In genomic region chr12:55762646-55763045, GRCh38 we compare ENCODE assay signal across 24 cellular contexts.
"Had no signal": no experiment of that assay in that cellular context is flagged by ENCODE, and none has a peak within 500 bp of the region (broad histone marks: within the 10 kb centered on the region; RNA-seq: fewer than 3 reads in every experiment).

No MANE protein-coding gene starts in this region.

- DNase-seq: activated CD4-positive, alpha-beta T cell treated with anti-CD3 and anti-CD28 coated beads for 48 hours; activated CD4-positive, alpha-beta T cell treated with anti-CD3 and anti-CD28 coated beads, Interleukin-2, amount 50 U/mL, for 4 hours; activated CD4-positive, CD25-positive, alpha-beta regulatory T cell treated with anti-CD3 and anti-CD28 coated beads, Interleukin-2, amount 50 U/mL, for 72 hours; activated CD8-positive, alpha-beta memory T cell treated with anti-CD3 and anti-CD28 coated beads, Interleukin-2, amount 50 U/mL, for 48 hours; activated CD8-positive, alpha-beta T cell treated with anti-CD3 and anti-CD28 coated beads, Interleukin-2, amount 10 ng/mL, durations not matched to agents 7 days and 5 days; activated effector memory CD4-positive, alpha-beta T cell treated with Interleukin-2 at 50 U/mL for 16 hours; activated naive CD4-positive, alpha-beta T cell treated with Interleukin-2 at 50 U/mL for 16 hours; activated naive CD8-positive, alpha-beta T cell treated with anti-CD3 and anti-CD28 coated beads, Interleukin-2, amount 50 U/mL, for 24 hours; activated T-cell treated with anti-CD3 and anti-CD28 coated beads, Interleukin-2, amount 50 U/mL, for 1 hour; amniotic stem cell; body of pancreas; colonic mucosa; dermis blood vessel endothelial cell; Kasumi-1; KBM-7; NCI-H1092; NCI-H1417; NCI-H1694 treated with DMSO at 0.1 percent for 48 hours; NCI-H226; NCI-H526; PC-3; SHP77 treated with DMSO at 0.1 percent for 48 hours had no signal

- ATAC-seq: activated CD8-positive, alpha-beta T cell treated with anti-CD3 and anti-CD28 coated beads, Interleukin-2, amount 10 ng/mL, durations not matched to agents 7 days and 5 days; activated naive CD4-positive, alpha-beta T cell treated with anti-CD3 and anti-CD28 coated beads, Interleukin-2, amount 50 U/mL, for 72 hours; activated naive CD8-positive, alpha-beta T cell treated with anti-CD3 and anti-CD28 coated beads, Interleukin-2, amount 50 U/mL, for 24 hours; body of pancreas; PC-3; WTC11 had no signal
